1 cellular context compared by ENCODE assay signal in the genomic region with DNA sequence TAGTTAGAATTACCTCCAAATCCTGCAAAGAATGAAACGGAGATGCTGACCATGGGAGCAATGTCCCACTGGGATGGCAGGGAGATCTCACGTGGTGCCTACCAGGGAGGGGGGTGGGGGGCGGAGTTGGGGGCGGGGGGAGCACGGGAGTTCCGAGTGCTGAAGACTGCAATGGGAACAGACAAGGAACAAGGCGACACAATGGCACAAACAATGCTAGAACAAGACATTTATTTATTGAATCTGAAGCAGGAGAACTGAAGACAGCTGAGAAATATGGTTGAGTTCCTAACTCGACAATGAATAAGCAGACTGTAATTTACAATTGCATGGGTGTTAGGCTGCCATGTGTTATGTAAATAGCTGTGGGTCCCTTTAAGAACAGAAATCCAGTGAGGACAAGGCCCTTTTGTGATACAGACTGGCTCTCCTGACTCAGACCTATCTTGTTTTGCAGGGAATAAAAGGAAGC.
TF ChIP-seq lines count a peak whose summit lies in the region.

No MANE protein-coding gene starts in this region.

TF ChIP-seq in HepG2, 621 proteins besides CTCF, POLR2A, EP300 and RAD21 (continued from another document):
- TF ChIP-seq, protein P1, sequence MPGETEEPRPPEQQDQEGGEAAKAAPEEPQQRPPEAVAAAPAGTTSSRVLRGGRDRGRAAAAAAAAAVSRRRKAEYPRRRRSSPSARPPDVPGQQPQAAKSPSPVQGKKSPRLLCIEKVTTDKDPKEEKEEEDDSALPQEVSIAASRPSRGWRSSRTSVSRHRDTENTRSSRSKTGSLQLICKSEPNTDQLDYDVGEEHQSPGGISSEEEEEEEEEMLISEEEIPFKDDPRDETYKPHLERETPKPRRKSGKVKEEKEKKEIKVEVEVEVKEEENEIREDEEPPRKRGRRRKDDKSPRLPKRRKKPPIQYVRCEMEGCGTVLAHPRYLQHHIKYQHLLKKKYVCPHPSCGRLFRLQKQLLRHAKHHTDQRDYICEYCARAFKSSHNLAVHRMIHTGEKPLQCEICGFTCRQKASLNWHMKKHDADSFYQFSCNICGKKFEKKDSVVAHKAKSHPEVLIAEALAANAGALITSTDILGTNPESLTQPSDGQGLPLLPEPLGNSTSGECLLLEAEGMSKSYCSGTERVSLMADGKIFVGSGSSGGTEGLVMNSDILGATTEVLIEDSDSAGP (CRISPR knock-in tag; IDR thresholded peaks at IDR 0.05; ENCODE audit: borderline replicate concordance) = peak; percentile 65; the same call in 1 of the 2 replicates
- TF ChIP-seq FOXA1 (IDR thresholded peaks at IDR 0.05) (no peak), FOXA1 (CRISPR knock-in tag; IDR thresholded peaks at IDR 0.05) (peak; percentile 46; the same call in 1 of the 2 replicates), ZFP1 (CRISPR knock-in tag; IDR thresholded peaks at IDR 0.05) (peak; percentile 25; the same call in 1 of the 2 replicates)
